Comparison of ENCODE assay signal across 16 cellular contexts in the genomic region with DNA sequence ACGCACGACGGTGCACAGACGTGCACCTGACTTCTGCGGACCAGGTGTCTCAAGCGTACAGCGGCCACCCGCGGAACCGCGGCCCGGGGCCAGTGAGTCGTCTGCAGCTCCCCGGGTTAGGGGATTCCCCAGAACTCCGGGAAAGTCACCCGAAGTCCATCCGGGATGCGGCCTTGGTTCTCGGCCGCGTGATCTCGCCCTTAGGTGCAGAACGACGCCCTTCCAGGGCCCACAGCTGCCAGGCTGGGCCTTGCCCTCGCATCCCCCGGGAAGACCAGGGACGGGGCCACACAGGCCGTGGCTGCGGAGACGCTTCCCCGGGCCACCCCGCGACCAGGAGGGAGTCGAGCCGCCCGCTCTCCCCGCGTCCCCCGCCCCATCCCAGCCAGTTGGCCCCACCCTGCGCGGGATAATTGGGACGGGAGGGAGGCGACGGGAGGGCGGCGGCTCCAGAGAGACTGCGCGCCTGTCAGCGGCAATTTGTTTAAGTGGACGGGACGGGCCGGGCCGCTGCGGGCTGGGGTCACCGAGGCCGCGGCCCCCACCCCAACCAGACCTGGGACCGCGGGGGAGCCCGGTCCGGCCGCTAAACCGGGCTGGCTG. TPM values are rescaled to one million over a fixed set of nuclear protein-coding genes. Genes with fewer than 3 reads are reported as not detected.
DNase-seq lines count a peak whose midpoint lies in the region; ATAC-seq, FAIRE-seq and TF ChIP-seq lines count a peak whose summit lies in the region.
"Had no signal": no experiment of that assay in that cellular context is flagged by ENCODE, and none has a peak within 500 bp of the region (broad histone marks: within the 10 kb centered on the region; RNA-seq: fewer than 3 reads in every experiment).

No MANE protein-coding gene starts in this region.

- H3K4me3 ChIP-seq in breast epithelium = peak overlapping the region; percentile 53 to 95 (median 68)
- H3K4me3 ChIP-seq in mammary epithelial cell (replicated peaks in 1 of 3; ENCODE audit: insufficient read depth in 1 of 3, low read depth in 2 of 3, low read length in 3 of 3) = no peak overlapping the region
- no peak overlapping the region for H3K4me3 ChIP-seq in trophoblast cell (ENCODE audit: low read depth, low read length)
- H3K4me3 ChIP-seq in vagina = peak overlapping the region; percentile 49 to 87

- no peak overlapping the region for H3K4ac ChIP-seq in trophoblast cell (ENCODE audit: low read depth, low read length)

- no peak for FAIRE-seq in D721Med (lab: Jason Lieb, UNC)

- H3K79me2 ChIP-seq in mammary epithelial cell (ENCODE audit: insufficient read depth, low read length) = no peaks in the 10 kb centered on the region
- no peaks in the 10 kb centered on the region for H3K79me2 ChIP-seq in trophoblast cell (ENCODE audit: control insufficient read depth, insufficient read depth, low read length, poor library complexity)

- H4K91ac ChIP-seq in trophoblast cell (ENCODE audit: low read depth, low read length) = no peak overlapping the region

- TF ChIP-seq POLR2A in breast epithelium (IDR thresholded peaks at IDR 0.05) (no peak), vagina (IDR thresholded peaks at IDR 0.05) (no peak)

- H3K27me3 ChIP-seq in breast epithelium = peaks cover 12 to 16% of the 10 kb centered on the region in 2 donors
- peaks cover 42% of the 10 kb centered on the region for H3K27me3 ChIP-seq in mammary epithelial cell (ENCODE audit: insufficient read depth, low read length)
- H3K27me3 ChIP-seq in trophoblast cell (ENCODE audit: insufficient read depth, low read length) = peaks cover 52% of the 10 kb centered on the region
- peaks cover 4% of the 10 kb centered on the region for H3K27me3 ChIP-seq in vagina

- no TSS peak for BruUV-seq in mammary epithelial cell (replicated peaks; lab: Mats Ljungman, UMichigan)

- no peak overlapping the region for H4K12ac ChIP-seq in trophoblast cell (ENCODE audit: low read depth, low read length)

- 43% methylated on average over 20 of the region's 63 CpGs for WGBS in mammary epithelial cell (ENCODE audit: low coverage, missing lambda C conversion rate)
- WGBS in trophoblast cell (ENCODE audit: extremely low coverage, insufficient coverage, insufficient read length) = no CpG with 5 or more reads among the region's 63 CpGs

- no peak overlapping the region for H3K23ac ChIP-seq in trophoblast cell (ENCODE audit: low read length)

- no peak overlapping the region for H2BK5ac ChIP-seq in trophoblast cell (ENCODE audit: low read depth, low read length, poor library complexity)

- TF ChIP-seq CTCF in breast epithelium (IDR thresholded peaks at IDR 0.05) (no peak), mammary epithelial cell (conservative IDR thresholded peaks at IDR 0.05 in 1 of 2, IDR thresholded peaks at IDR 0.05 in 1 of 2; ENCODE audit: extremely low read depth in 1 of 2, insufficient read depth in 1 of 2, low read depth in 1 of 2, low read length in 2 of 2) (no peak), vagina (IDR thresholded peaks at IDR 0.05) (no peak), D721Med (IDR thresholded peaks at IDR 0.05; ENCODE audit: insufficient read depth, missing control alignments) (no peak)

- peak; percentile 12 for ATAC-seq in left ventricle myocardium superior
- no peak for ATAC-seq in HG02870 (IDR thresholded peaks at IDR 0.05; ENCODE audit: unreplicated experiment)
- ATAC-seq: activated CD4-positive, alpha-beta T cell treated with anti-CD3 and anti-CD28 coated beads for 36 hours had no signal

- peak overlapping the region; percentile 54 to 94 for H3K27ac ChIP-seq in breast epithelium
- H3K27ac ChIP-seq in mammary epithelial cell (ENCODE audit: insufficient read depth, low read depth, low read length) = no peak overlapping the region
- H3K27ac ChIP-seq in trophoblast cell (ENCODE audit: low read depth, low read length) = no peak overlapping the region
- H3K27ac ChIP-seq in vagina = peak overlapping the region; percentile 83

- H4K8ac ChIP-seq in trophoblast cell (ENCODE audit: low read depth, low read length) = no peak overlapping the region

- CTCF ChIA-PET in mammary epithelial cell (lab: Charles Lee; ENCODE audit: low non-redundant PET) = no interaction called here

- dilution Hi-C loops in mammary epithelial cell (cut with HindIII; ENCODE audit: low sequenced_read_pairs) = no loop called here

- H3K18ac ChIP-seq in trophoblast cell (ENCODE audit: low read length) = no peak overlapping the region

- H2AFZ ChIP-seq in mammary epithelial cell (ENCODE audit: low read depth, low read length) (no peak overlapping the region), trophoblast cell (ENCODE audit: insufficient read depth, low read length, poor library complexity) (no peak overlapping the region)

- H3K4me2 ChIP-seq in mammary epithelial cell (ENCODE audit: insufficient read depth, low read depth, low read length) = no peak overlapping the region
- peak overlapping the region; percentile 47 for H3K4me2 ChIP-seq in trophoblast cell (ENCODE audit: low read length)

- H2AK5ac ChIP-seq in trophoblast cell (ENCODE audit: low read length) = no peak overlapping the region

- no peaks in the 10 kb centered on the region for H3K36me3 ChIP-seq in breast epithelium
- no peaks in the 10 kb centered on the region for H3K36me3 ChIP-seq in mammary epithelial cell (ENCODE audit: insufficient read depth, low read length)
- H3K36me3 ChIP-seq in trophoblast cell (ENCODE audit: control insufficient read depth in 1 of 2, insufficient read depth in 2 of 2, low read length in 2 of 2) = no peaks in the 10 kb centered on the region
- H3K36me3 ChIP-seq in vagina = no peaks in the 10 kb centered on the region

- no peak overlapping the region for H2BK120ac ChIP-seq in trophoblast cell (ENCODE audit: insufficient read depth, low read length, poor library complexity)

- H3K14ac ChIP-seq in trophoblast cell (ENCODE audit: low read length) = no peak overlapping the region

- in situ Hi-C loops in mammary epithelial cell (cut with MboI; ENCODE audit: low sequenced_read_pairs in 2 of 2) = loop anchor here (10.0 to 25.0 kb wide), 2 partner anchors 384 to 401 kb away; no protein-coding TSS in a partner anchor
- in situ Hi-C loops in G401 (cut with HindIII; ENCODE audit: low sequenced_read_pairs) = no loop called here

- intact Hi-C loops in breast epithelium (cut with DNase I; ENCODE audit: low total_unique reads) = no loop called here
- intact Hi-C loops in mammary epithelial cell (cut with micrococcal nuclease) = no loop called here
- intact Hi-C loops in left ventricle myocardium superior (cut with micrococcal nuclease) = no loop called here
- intact Hi-C loops in vagina (cut with DNase I) = loop anchor here (5.0 kb wide), 2 partner anchors 64 to 144 kb away; no protein-coding TSS in a partner anchor

- no peak for DNase-seq in breast epithelium (ENCODE audit: low spot score in 2 of 2)
- no peak for DNase-seq in mammary epithelial cell
- no peak for DNase-seq in left ventricle myocardium superior
- no peak for DNase-seq in trophoblast cell
- no peak for DNase-seq in vagina (ENCODE audit: extremely low spot score in 2 of 2)
- DNase-seq in G401 (ENCODE audit: low spot score) = no peak
- no peak for DNase-seq in D721Med (ENCODE audit: insufficient read length, low spot score)
- DNase-seq: activated CD4-positive, alpha-beta T cell treated with anti-CD3 and anti-CD28 coated beads for 36 hours; activated gamma-delta T cell; dermis blood vessel endothelial cell; EL; hypothalamus; KG1; NCI-H2171 treated with DMSO at 0.1 percent for 48 hours; stimulated activated CD4-positive, alpha-beta T cell treated with anti-CD3 and anti-CD28 coated beads, Interleukin-4, amount 100 ng/mL, for 4 hours had no signal

- H3K9ac ChIP-seq in mammary epithelial cell (ENCODE audit: insufficient read depth, low read length) (no peak overlapping the region), trophoblast cell (ENCODE audit: low read length) (no peak overlapping the region)

- H3K4me1 ChIP-seq in breast epithelium (peaks cover 0 to 3% of the 10 kb centered on the region in 2 donors), mammary epithelial cell (ENCODE audit: insufficient read depth, low read length) (peaks cover 6% of the 10 kb centered on the region), trophoblast cell (ENCODE audit: control insufficient read depth in 1 of 2, insufficient read depth in 2 of 2, low read length in 2 of 2) (peaks cover 25 to 45% of the 10 kb centered on the region in 2 experiments), vagina (peaks cover 36% of the 10 kb centered on the region)

- H3K9me3 ChIP-seq in breast epithelium (no peaks in the 10 kb centered on the region), mammary epithelial cell (replicated peaks; ENCODE audit: insufficient read depth, low read length) (no peaks in the 10 kb centered on the region), trophoblast cell (ENCODE audit: insufficient read depth, low read depth, low read length) (peaks cover 5% of the 10 kb centered on the region), vagina (no peaks in the 10 kb centered on the region)

- H2BK12ac ChIP-seq in trophoblast cell (ENCODE audit: low read length) = no peak overlapping the region

- no peaks in the 10 kb centered on the region for H4K20me1 ChIP-seq in mammary epithelial cell (ENCODE audit: insufficient read depth, low read length)

- H3K79me1 ChIP-seq in trophoblast cell (ENCODE audit: low read length) = peaks cover 2% of the 10 kb centered on the region

RNA-seq across cellular contexts. Expression of gene TBX2, which starts 3.6 kb away (rescaled TPM):
- total RNA-seq in breast epithelium (1 to 10 TPM; 4.8 to 8.5 (median 5.7) TPM), mammary epithelial cell (1 to 10 TPM; 1.5 to 4.8 TPM), left ventricle myocardium superior (9.1 TPM), vagina (9.8 TPM)
- polyA plus RNA-seq in mammary epithelial cell = not detected
- polyA minus RNA-seq in mammary epithelial cell = not detected
- 2.7 and 3.0 TPM in 2 replicates for polyA plus RNA-seq in trophoblast cell (2013)
- 6.2 and 11.4 TPM in 2 replicates for total RNA-seq in G401 (2014; rRNA removed; shearing (Covaris generic))
- total RNA-seq: activated CD4-positive, alpha-beta T cell treated with anti-CD3 and anti-CD28 coated beads for 36 hours had no signal

RNA-seq across cellular contexts. Expression of gene TBX4, which starts 56.1 kb away (rescaled TPM):
- total RNA-seq in breast epithelium (under 1 TPM in 1 of 3 donors, not detected in 2; 0.80 TPM), mammary epithelial cell (under 1 TPM in 1 of 2 donors, not detected in 1; 0.33 TPM), left ventricle myocardium superior (not detected), vagina (not detected)
- polyA plus RNA-seq in mammary epithelial cell = 0.03 TPM
- polyA minus RNA-seq in mammary epithelial cell = not detected
- 0.93 and 0.97 TPM in 2 replicates for polyA plus RNA-seq in trophoblast cell (2013)
- 0.64 and 1.2 TPM in 2 replicates for total RNA-seq in G401 (2014; rRNA removed; shearing (Covaris generic))
- total RNA-seq: activated CD4-positive, alpha-beta T cell treated with anti-CD3 and anti-CD28 coated beads for 36 hours; dermis blood vessel endothelial cell had no signal

Comparison
In these comparisons a context has a peak if more than half of its experiments do, and no peak if none do; other contexts are left out.
1. H3K27ac ChIP-seq: peak in breast epithelium (2 of 2) and vagina (single experiment); none in mammary epithelial cell (single experiment) and trophoblast cell (single experiment).
2. H3K4me3 ChIP-seq: peak in breast epithelium (3 of 3) and vagina (2 of 2); none in mammary epithelial cell (0 of 3) and trophoblast cell (single experiment).